In the genomic region with DNA sequence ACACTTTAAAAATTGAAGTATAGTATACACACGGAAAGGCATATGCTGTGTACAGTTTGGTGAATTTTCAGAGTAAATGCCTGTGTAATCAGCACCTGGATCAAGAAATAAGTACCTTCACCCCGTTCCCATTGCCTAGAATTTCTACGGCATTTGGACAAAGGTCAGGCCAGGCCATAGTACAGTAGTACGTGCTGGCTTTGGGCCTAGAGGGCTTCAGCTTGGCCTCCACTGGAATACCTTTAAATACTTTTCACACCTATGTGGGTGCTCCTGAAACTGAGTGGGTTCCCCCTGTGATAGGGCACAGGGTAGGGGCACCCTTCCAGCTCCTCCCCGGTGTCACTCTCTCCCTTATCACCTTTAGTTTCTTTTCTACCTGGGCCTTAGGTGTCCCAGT, we compare ENCODE assay signal across 24 cellular contexts. TPM values are rescaled to one million over a fixed set of nuclear protein-coding genes. Genes with fewer than 3 reads are reported as not detected.
DNase-seq lines count a peak whose midpoint lies in the region; ATAC-seq, FAIRE-seq and TF ChIP-seq lines count a peak whose summit lies in the region.
"Had no signal": no experiment of that assay in that cellular context is flagged by ENCODE, and none has a peak within 500 bp of the region (broad histone marks: within the 10 kb centered on the region; RNA-seq: fewer than 3 reads in every experiment).

No MANE protein-coding gene starts in this region.

- no peak overlapping the region for H3K4me2 ChIP-seq in IMR-90 (ENCODE audit: low read depth, low read length)

- H3K79me1 ChIP-seq in IMR-90 (ENCODE audit: low read depth in 1 of 2, low read length in 2 of 2): peaks cover 24 to 65% of the 10 kb centered on the region in 2 experiments

- no peak overlapping the region for H3K56ac ChIP-seq in IMR-90 (ENCODE audit: extremely low read depth, insufficient read depth, low read length)

- H3K9me1 ChIP-seq in IMR-90 (ENCODE audit: insufficient read depth, low read length): peaks cover 10% of the 10 kb centered on the region

- H4K20me1 ChIP-seq in IMR-90 (ENCODE audit: insufficient read depth, low read length): peaks cover 48% of the 10 kb centered on the region; the same call in 1 of the 2 replicates

- intact Hi-C loops in IMR-90 (cut with micrococcal nuclease): no loop called here
- intact Hi-C loops in A673 (cut with micrococcal nuclease; ENCODE audit: unreplicated experiment): no loop called here

- H3K27me3 ChIP-seq in IMR-90 (ENCODE audit: control insufficient read depth, insufficient read depth, low read length): no peaks in the 10 kb centered on the region
- H3K27me3 ChIP-seq in small intestine (ENCODE audit: control insufficient read depth in 2 of 2, insufficient read depth in 2 of 2, low read length in 2 of 2): no peaks in the 10 kb centered on the region
- no peaks in the 10 kb centered on the region for H3K27me3 ChIP-seq in A673 (replicated peaks; ENCODE audit: insufficient read depth, low read depth, low read length, poor library complexity)

- no peak overlapping the region for H3K9ac ChIP-seq in IMR-90 (ENCODE audit: low read depth, low read length)
- H3K9ac ChIP-seq: GM23248 had no signal

- peaks cover 15% of the 10 kb centered on the region for H3K4me1 ChIP-seq in IMR-90 (ENCODE audit: control insufficient read depth, insufficient read depth, low read length)
- peaks cover 4 to 7% of the 10 kb centered on the region in 2 donors for H3K4me1 ChIP-seq in small intestine (ENCODE audit: control insufficient read depth in 2 of 2, insufficient read depth in 1 of 2, low read depth in 1 of 2, low read length in 1 of 2)
- H3K4me1 ChIP-seq in A673 (ENCODE audit: insufficient read depth, low read length, poor library complexity, severe bottlenecking): peaks cover 47% of the 10 kb centered on the region

- in situ Hi-C loops in IMR-90 (cut with MboI; ENCODE audit: low sequenced_read_pairs): no loop called here

- H2AFZ ChIP-seq in IMR-90 (replicated peaks; ENCODE audit: low read length, poor library complexity): no peak overlapping the region
- H2AFZ ChIP-seq: GM23248 had no signal

- BruUV-seq in IMR-90 (replicated peaks; lab: Mats Ljungman, UMichigan): no TSS peak
- BruUV-seq in A673 (replicated peaks; lab: Mats Ljungman, UMichigan): no TSS peak

- no peak overlapping the region for H3K14ac ChIP-seq in IMR-90 (replicated peaks; ENCODE audit: low read depth, low read length)

- H2BK5ac ChIP-seq in IMR-90 (ENCODE audit: low read depth, low read length, poor library complexity, severe bottlenecking): no peak overlapping the region

- TF ChIP-seq RAD21 in IMR-90 (IDR thresholded peaks at IDR 0.05; ENCODE audit: low read length): no peak

- H2BK120ac ChIP-seq in IMR-90 (ENCODE audit: low read depth, low read length): no peak overlapping the region

- no peak overlapping the region for H4K8ac ChIP-seq in IMR-90 (ENCODE audit: low read depth in 2 of 2, low read length in 2 of 2)

- DNase-seq in IMR-90 (no peak), left lobe of liver (ENCODE audit: low spot score) (peak; percentile 64), small intestine (peak; percentile 86), dermis blood vessel endothelial cell (no peak), RWPE1 (ENCODE audit: low spot score) (no peak), A673 (ENCODE audit: low spot score) (no peak)
- DNase-seq: ACHN, AML-193, COR-L47, DMS 273 treated with DMSO at 0.1 percent for 48 hours, GM23248, Kasumi-1, MM.1S, NCI-H1092, NCI-H1436 treated with DMSO at 0.1 percent for 48 hours, NCI-H2029, NCI-H345, NCI-H524 treated with DMSO at 0.1 percent for 48 hours, PC-3, RPMI8226 had no signal

- no peak overlapping the region for H2BK20ac ChIP-seq in IMR-90 (ENCODE audit: low read depth, low read length)

- H2BK15ac ChIP-seq in IMR-90 (ENCODE audit: low read depth, low read length): no peak overlapping the region

- no peak overlapping the region for H3K18ac ChIP-seq in IMR-90 (ENCODE audit: low read depth, low read length)

- no peak overlapping the region for H4K91ac ChIP-seq in IMR-90 (ENCODE audit: insufficient read depth, low read depth, low read length)

- H4K5ac ChIP-seq in IMR-90 (ENCODE audit: low read depth, low read length): no peak overlapping the region

- peak overlapping the region; percentile 5 for H2AK9ac ChIP-seq in IMR-90 (replicated peaks; ENCODE audit: low read depth, low read length, poor library complexity)

- no peak overlapping the region for H3K23ac ChIP-seq in IMR-90 (ENCODE audit: low read depth, low read length)

- no peak overlapping the region for H3K4ac ChIP-seq in IMR-90 (ENCODE audit: low read depth, low read length)

- no peak for TF ChIP-seq POLR2A in IMR-90 (IDR thresholded peaks at IDR 0.05; ENCODE audit: low read depth, low read length)

- H3K36me3 ChIP-seq in IMR-90 (ENCODE audit: control insufficient read depth, insufficient read depth, low read length) (peaks cover 6% of the 10 kb centered on the region), small intestine (ENCODE audit: control insufficient read depth in 2 of 2, insufficient read depth in 2 of 2, low read length in 2 of 2) (no peaks in the 10 kb centered on the region), A673 (ENCODE audit: insufficient read depth, low read length, poor library complexity, severe bottlenecking) (no peaks in the 10 kb centered on the region)
- H3K36me3 ChIP-seq: HAP-1 had no signal

- H3K27ac ChIP-seq in 22Rv1 (peak overlapping the region; percentile 39; the same call in 1 of the 2 replicates), IMR-90 (ENCODE audit: insufficient read depth, low read length) (no peak overlapping the region), small intestine (ENCODE audit: low read depth in 1 of 2, low read length in 1 of 2) (no peak overlapping the region), RWPE1 (no peak overlapping the region), A673 (ENCODE audit: low read depth, low read length, poor library complexity, severe bottlenecking) (no peak overlapping the region)
- H3K27ac ChIP-seq: GM23248 had no signal

- no peak for FAIRE-seq in small intestine (lab: Jason Lieb, UNC)
- FAIRE-seq: G401.6, HTR-8/SVneo had no signal

- WGBS in IMR-90 (ENCODE audit: extremely low coverage in 2 of 2, insufficient read length in 1 of 2), 2 experiments: 100% methylated on average over 2 of the region's 5 CpGs; no CpG with 5 or more reads in 1 of the 2 experiments
- WGBS in small intestine, 3 donors: 27 to 67% (median 50%) methylated on average over 5 of the region's 5 CpGs

- no peak overlapping the region for H2AK5ac ChIP-seq in IMR-90 (ENCODE audit: low read depth, low read length)

- POLR2A ChIA-PET in IMR-90 (lab: Charles Lee; ENCODE audit: unreplicated experiment) (no interaction called here), RWPE1 (lab: Yijun Ruan, JAX; ENCODE audit: low non-redundant PET) (no interaction called here), A673 (lab: Charles Lee; ENCODE audit: low non-redundant PET) (no interaction called here)

- CTCF ChIA-PET in IMR-90 (lab: Yijun Ruan, JAX) (interaction anchor here (1.0 kb wide), 1 partner anchor 14 kb away, joined by 4 read pairs; no protein-coding TSS in a partner anchor), RWPE1 (lab: Yijun Ruan, JAX) (no interaction called here), A673 (lab: Charles Lee) (no interaction called here)

- dilution Hi-C loops in IMR-90 (cut with HindIII; ENCODE audit: low sequenced_read_pairs, unreplicated experiment): no loop called here

- ATAC-seq in IMR-90 (ENCODE audit: low read depth) (no peak), left lobe of liver (peak; percentile 89)
- ATAC-seq: PC-3 had no signal

- H3K4me3 ChIP-seq in IMR-90 (ENCODE audit: insufficient read depth, low read depth, low read length) (no peak overlapping the region), small intestine (ENCODE audit: low read depth in 1 of 2, low read length in 2 of 2) (no peak overlapping the region), A673 (ENCODE audit: low read depth, low read length, poor library complexity, severe bottlenecking) (no peak overlapping the region)
- H3K4me3 ChIP-seq: GM23248, HAP-1 had no signal

- H3K9me3 ChIP-seq in IMR-90 (ENCODE audit: control insufficient read depth, insufficient read depth, low read length): no peaks in the 10 kb centered on the region
- no peaks in the 10 kb centered on the region for H3K9me3 ChIP-seq in small intestine (ENCODE audit: control insufficient read depth, low read depth)
- H3K9me3 ChIP-seq in A673 (ENCODE audit: low read depth, low read length, poor library complexity, severe bottlenecking): no peaks in the 10 kb centered on the region
- H3K9me3 ChIP-seq: HAP-1 had no signal

- no peak for TF ChIP-seq CTCF in 22Rv1 (IDR thresholded peaks at IDR 0.05)
- TF ChIP-seq CTCF in IMR-90 (conservative IDR thresholded peaks at IDR 0.05; ENCODE audit: low read depth, low read length): no peak
- TF ChIP-seq CTCF in RWPE1 (conservative IDR thresholded peaks at IDR 0.05; ENCODE audit: low read depth): no peak
- no peak for TF ChIP-seq CTCF in A673 (conservative IDR thresholded peaks at IDR 0.05; ENCODE audit: low read depth, low read length)

TF ChIP-seq in IMR-90, 13 proteins besides CTCF, POLR2A, EP300 and RAD21 (continues in another document):
- TF ChIP-seq RCOR1 (IDR thresholded peaks at IDR 0.05; ENCODE audit: insufficient replicate concordance, low read length): no peak
- no peak for TF ChIP-seq CHD1 (IDR thresholded peaks at IDR 0.05; ENCODE audit: low read depth, low read length)
- TF ChIP-seq MXI1 (IDR thresholded peaks at IDR 0.05; ENCODE audit: borderline replicate concordance, low read depth, low read length): no peak
- no peak for TF ChIP-seq RFX5 (IDR thresholded peaks at IDR 0.05; ENCODE audit: low read depth, low read length)
- TF ChIP-seq, protein P1, sequence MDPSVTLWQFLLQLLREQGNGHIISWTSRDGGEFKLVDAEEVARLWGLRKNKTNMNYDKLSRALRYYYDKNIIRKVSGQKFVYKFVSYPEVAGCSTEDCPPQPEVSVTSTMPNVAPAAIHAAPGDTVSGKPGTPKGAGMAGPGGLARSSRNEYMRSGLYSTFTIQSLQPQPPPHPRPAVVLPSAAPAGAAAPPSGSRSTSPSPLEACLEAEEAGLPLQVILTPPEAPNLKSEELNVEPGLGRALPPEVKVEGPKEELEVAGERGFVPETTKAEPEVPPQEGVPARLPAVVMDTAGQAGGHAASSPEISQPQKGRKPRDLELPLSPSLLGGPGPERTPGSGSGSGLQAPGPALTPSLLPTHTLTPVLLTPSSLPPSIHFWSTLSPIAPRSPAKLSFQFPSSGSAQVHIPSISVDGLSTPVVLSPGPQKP (IDR thresholded peaks at IDR 0.05; ENCODE audit: borderline replicate concordance, low read depth, low read length): no peak
- no peak for TF ChIP-seq MAZ (IDR thresholded peaks at IDR 0.05; ENCODE audit: borderline replicate concordance, low read depth, low read length)
- no peak for TF ChIP-seq MAFK (IDR thresholded peaks at IDR 0.05; ENCODE audit: low read depth, low read length)
- TF ChIP-seq FOS (IDR thresholded peaks at IDR 0.05; ENCODE audit: low read depth, low read length): no peak

RNA-seq across cellular contexts. Expression of a gene that starts 26.5 kb away (rescaled TPM):
- total RNA-seq in IMR-90 (2012; rRNA removed): 1.6 and 1.7 TPM in 2 replicates
- polyA plus RNA-seq in IMR-90 (2012; rRNA removed): 1.8 TPM in 2 replicates
- 0.75 and 1.2 TPM in 2 replicates for polyA plus RNA-seq in IMR-90 (2012; cell fraction: cytosol; rRNA removed)
- 5.9 and 7.2 TPM in 2 replicates for polyA plus RNA-seq in IMR-90 (2012; cell fraction: nucleus; rRNA removed; ENCODE audit: low replicate concordance)
- 7.3 TPM for total RNA-seq in left lobe of liver
- polyA plus RNA-seq in small intestine: 1 to 10 TPM; 2.7 to 6.8 (median 5.6) TPM
- 7.0 and 8.7 TPM in 2 replicates for total RNA-seq in dermis blood vessel endothelial cell
- total RNA-seq in A673 (2021): 26.3 and 28.7 TPM in 2 replicates

Comparison
In these comparisons a context has a peak if more than half of its experiments do, and no peak if none do; other contexts are left out.
1. DNase-seq: peak in left lobe of liver (single experiment) and small intestine (single experiment); none in IMR-90 (single experiment), dermis blood vessel endothelial cell (single experiment), RWPE1 (single experiment) and A673 (single experiment).